ENCODE assay signal across 1 cellular context in genomic region chr1:43543567-43543966, GRCh38.
TF ChIP-seq lines count a peak whose summit lies in the region.

No MANE protein-coding gene starts in this region.

TF ChIP-seq in liver, 16 proteins besides CTCF, POLR2A, EP300 and RAD21 (continued from another document):
- no peak for TF ChIP-seq ZBTB33 (IDR thresholded peaks at IDR 0.05)
- TF ChIP-seq ATF3 (IDR thresholded peaks at IDR 0.05) = no peak
- no peak for TF ChIP-seq YY1 (IDR thresholded peaks at IDR 0.05)
- TF ChIP-seq FOXA2 (IDR thresholded peaks at IDR 0.05) = no peak
- TF ChIP-seq TAF1 (conservative IDR thresholded peaks at IDR 0.05) = no peak
- peak; percentile 73 to 85 for TF ChIP-seq RXRA (IDR thresholded peaks at IDR 0.05)
- TF ChIP-seq JUND (IDR thresholded peaks at IDR 0.05) = no peak
- TF ChIP-seq GABPA (IDR thresholded peaks at IDR 0.05 in 1 of 2, conservative IDR thresholded peaks at IDR 0.05 in 1 of 2) = no peak
- TF ChIP-seq HNF4G (IDR thresholded peaks at IDR 0.05) = peak; percentile 50
- no peak for TF ChIP-seq EGR1 (IDR thresholded peaks at IDR 0.05; ENCODE audit: low read depth in 2 of 2)
- TF ChIP-seq, protein P1, sequence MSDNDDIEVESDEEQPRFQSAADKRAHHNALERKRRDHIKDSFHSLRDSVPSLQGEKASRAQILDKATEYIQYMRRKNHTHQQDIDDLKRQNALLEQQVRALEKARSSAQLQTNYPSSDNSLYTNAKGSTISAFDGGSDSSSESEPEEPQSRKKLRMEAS (IDR thresholded peaks at IDR 0.05) = no peak
- TF ChIP-seq FOXA1 (IDR thresholded peaks at IDR 0.05) = no peak
- TF ChIP-seq NR2F2 (IDR thresholded peaks at IDR 0.05) = peak; percentile 30
